Comparison of ENCODE assay signal across 7 cellular contexts in the genomic region with DNA sequence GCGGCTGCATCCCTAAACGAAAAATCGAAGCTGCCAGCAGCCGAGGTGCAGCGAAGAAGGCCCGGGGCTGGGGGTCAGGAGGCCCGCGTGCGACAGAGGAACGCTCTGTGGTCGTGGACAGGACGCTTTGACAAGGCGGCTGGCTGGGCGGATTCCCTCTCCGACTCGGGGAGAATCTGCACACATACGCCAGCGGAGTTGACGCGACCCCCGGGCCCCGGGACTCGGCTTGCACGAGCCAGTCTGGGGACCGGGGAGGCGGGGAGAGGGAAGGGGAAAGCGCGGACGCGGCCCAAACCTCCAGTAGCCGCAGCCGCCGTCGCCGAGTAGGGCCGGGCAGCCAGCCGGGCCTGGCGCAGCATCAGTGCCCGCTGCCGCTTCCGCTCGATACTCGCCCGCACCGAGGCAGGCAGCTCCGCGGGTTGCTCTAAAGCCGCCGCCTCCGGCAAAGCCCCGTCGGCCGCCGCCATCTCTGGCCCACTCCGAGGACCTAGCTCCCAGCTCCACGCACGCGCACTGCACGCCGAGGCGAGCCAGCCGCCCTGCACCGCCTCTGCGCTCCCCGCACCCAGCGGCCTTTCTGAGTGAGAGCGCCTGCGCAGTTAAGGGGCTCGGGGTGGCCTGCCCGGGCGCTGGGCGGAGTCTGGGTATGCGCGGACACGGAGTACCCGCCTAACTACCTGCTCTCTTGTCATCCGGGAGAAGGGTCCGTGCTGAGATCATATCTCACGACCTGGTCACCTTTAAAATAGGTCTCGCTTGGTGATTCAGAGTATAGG.
DNase-seq lines count a peak whose midpoint lies in the region; ATAC-seq and TF ChIP-seq lines count a peak whose summit lies in the region.

TSS of gene XPA (minus strand) at position 518 of the 779 bp plus-strand sequence. CDS start at position 470, 48 bp downstream.

- DNase-seq in NCI-H2029 (lab: John Stamatoyannopoulos, UW), result peak; percentile 90
- peak; percentile 95 for DNase-seq in T-helper 9 cell
- DNase-seq in astrocyte of the cerebellum (ENCODE audit: low read depth), result peak; percentile 82
- peak; percentile 92 to 95 for DNase-seq in hippocampal formation (lab: John Stamatoyannopoulos, UW)
- peak; percentile 98 for DNase-seq in retina

- in situ Hi-C loops in astrocyte of the cerebellum (cut with HindIII; ENCODE audit: low sequenced_read_pairs), result no loop called here

- ATAC-seq in GM18508 (IDR thresholded peaks at IDR 0.05; ENCODE audit: insufficient read depth, unreplicated experiment) (peak; percentile 80), HG02973 (IDR thresholded peaks at IDR 0.05; ENCODE audit: unreplicated experiment) (peak; percentile 90)

- no peak for TF ChIP-seq CTCF in astrocyte of the cerebellum (IDR thresholded peaks at IDR 0.05; ENCODE audit: low read depth, low read length, missing control alignments)

- peak within 1 kb of the TSS; percentile 71 for H3K4me3 ChIP-seq in astrocyte of the cerebellum (ENCODE audit: low read depth, low read length)

Comparison
In these comparisons a context has a peak if more than half of its experiments do, and no peak if none do; other contexts are left out.
1. Peak in every context shown above with its lines: DNase-seq, ATAC-seq and H3K4me3 ChIP-seq.